9 cellular contexts compared by ENCODE assay signal in the genomic region with DNA sequence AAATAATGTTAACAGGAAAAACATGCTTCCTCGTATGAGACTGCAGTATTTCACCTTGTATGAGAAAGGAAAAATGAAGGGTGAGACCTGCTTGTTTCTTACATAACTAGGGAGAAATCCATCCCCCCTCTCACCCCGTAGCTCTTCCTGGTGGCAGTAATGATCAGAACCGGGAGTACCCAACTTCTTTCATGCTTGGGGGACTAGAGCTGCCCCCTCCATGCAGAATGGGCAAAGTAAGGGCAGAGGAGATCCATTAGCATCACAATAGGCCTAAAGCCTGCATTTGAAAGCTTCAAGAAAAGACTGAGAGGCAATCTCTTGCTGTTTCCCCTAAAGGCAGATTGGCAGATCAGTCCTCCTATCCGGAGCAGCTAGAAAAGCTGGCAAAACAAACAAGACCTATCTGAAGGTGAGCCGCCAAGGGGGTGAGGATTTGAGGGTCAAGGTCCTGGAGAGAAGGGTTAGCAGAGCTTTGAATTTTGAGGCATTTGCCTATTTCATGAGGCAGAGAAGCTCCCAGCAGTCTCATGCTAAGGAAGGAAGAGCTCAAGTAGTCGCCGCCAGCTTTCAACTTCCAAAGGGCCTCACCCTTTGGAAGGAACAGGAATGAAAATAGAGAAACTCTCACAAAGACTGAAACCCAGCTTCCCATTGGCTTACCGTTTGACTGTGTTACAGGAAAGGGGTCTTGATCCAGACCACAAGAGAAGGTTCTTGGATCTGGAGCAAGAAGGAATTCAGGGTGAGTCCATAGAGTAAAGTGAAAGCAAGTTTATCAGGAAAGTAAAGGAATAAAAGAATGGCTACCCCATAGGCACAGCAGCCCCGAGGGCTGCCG. TPM values are rescaled to one million over a fixed set of nuclear protein-coding genes. Genes with fewer than 3 reads are reported as not detected.
A peak's percentile ranks its signal among the peaks of the same experiment; 100 is the strongest.
DNase-seq lines count a peak whose midpoint lies in the region; ATAC-seq and TF ChIP-seq lines count a peak whose summit lies in the region.
"Had no signal": no experiment of that assay in that cellular context is flagged by ENCODE, and none has a peak within 500 bp of the region (broad histone marks: within the 10 kb centered on the region; RNA-seq: fewer than 3 reads in every experiment).

No MANE protein-coding gene starts in this region.

- no peaks in the 10 kb centered on the region for H3K27me3 ChIP-seq in MM.1S (replicated peaks; ENCODE audit: insufficient read depth, low read length)

- no peak overlapping the region for H3K4me2 ChIP-seq in MM.1S (ENCODE audit: low read depth, low read length)
- H3K4me2 ChIP-seq: KMS-11 had no signal

- intact Hi-C loops in activated T-helper 1 cell treated with anti-CD3 and anti-CD28 coated beads, Interleukin-12 subunit alpha, Interleukin-12 subunit beta, Interleukin-2, Interleukin-4 antibody, amounts not matched to agents 30 ng/mL and 10 ng/mL and 1 ng/mL, durations not matched to agents 14 hours and 24 hours and 36 hours (cut with micrococcal nuclease), result loop anchor here (2.0 kb wide), 1 partner anchor 649 kb away; no protein-coding TSS in a partner anchor

- no peaks in the 10 kb centered on the region for H4K20me1 ChIP-seq in MM.1S (ENCODE audit: insufficient read depth, low read length)

- H3K27me3 Mint-ChIP-seq in activated T-helper 1 cell treated with anti-CD3 and anti-CD28 coated beads, Interleukin-12 subunit alpha, Interleukin-12 subunit beta, Interleukin-2, Interleukin-4 antibody, amounts not matched to agents 30 ng/mL and 10 ng/mL and 1 ng/mL, durations not matched to agents 14 hours and 24 hours and 36 hours (ENCODE audit: insufficient read depth), result peaks cover 4% of the 10 kb centered on the region
- no peaks in the 10 kb centered on the region for H3K27me3 Mint-ChIP-seq in stimulated activated naive CD8-positive, alpha-beta T cell treated with anti-CD3 and anti-CD28 coated beads, Interleukin-15, amount 100 ng/mL, for 72 hours

- TF ChIP-seq CTCF in MM.1S (IDR thresholded peaks at IDR 0.05; ENCODE audit: low read length), result no peak

- ATAC-seq in stimulated activated naive CD8-positive, alpha-beta T cell treated with anti-CD3 and anti-CD28 coated beads, Interleukin-15, amount 100 ng/mL, for 72 hours, result no peak

- no peaks in the 10 kb centered on the region for H3K36me3 ChIP-seq in MM.1S (replicated peaks; ENCODE audit: insufficient read depth, low read length)

- H3K9me3 ChIP-seq in iPS-18c (ENCODE audit: control insufficient read depth, insufficient read depth, low read length) (no peaks in the 10 kb centered on the region), MM.1S (replicated peaks; ENCODE audit: insufficient read depth, low read length) (no peaks in the 10 kb centered on the region)

- H3K4me3 ChIP-seq in iPS-18c (ENCODE audit: insufficient read depth, low read depth, low read length) (peak overlapping the region; percentile 55), MM.1S (ENCODE audit: low read length) (no peak overlapping the region)

- H3K4me1 ChIP-seq in MM.1S (ENCODE audit: low read length), result no peaks in the 10 kb centered on the region

- H3K27ac ChIP-seq in MM.1S (ENCODE audit: low read length), result no peak overlapping the region
- H3K27ac ChIP-seq: KMS-11 had no signal

- no peak overlapping the region for H3K4me3 Mint-ChIP-seq in activated T-helper 1 cell treated with anti-CD3 and anti-CD28 coated beads, Interleukin-12 subunit alpha, Interleukin-12 subunit beta, Interleukin-2, Interleukin-4 antibody, amounts not matched to agents 30 ng/mL and 10 ng/mL and 1 ng/mL, durations not matched to agents 14 hours and 24 hours and 36 hours
- peak overlapping the region in 1 of 2 donors; percentile 67 for H3K4me3 Mint-ChIP-seq in stimulated activated naive CD8-positive, alpha-beta T cell treated with anti-CD3 and anti-CD28 coated beads, Interleukin-15, amount 100 ng/mL, for 72 hours

- H3K36me3 Mint-ChIP-seq in activated T-helper 1 cell treated with anti-CD3 and anti-CD28 coated beads, Interleukin-12 subunit alpha, Interleukin-12 subunit beta, Interleukin-2, Interleukin-4 antibody, amounts not matched to agents 30 ng/mL and 10 ng/mL and 1 ng/mL, durations not matched to agents 14 hours and 24 hours and 36 hours (ENCODE audit: low read depth), result no peaks in the 10 kb centered on the region

- H3K9me2 ChIP-seq in MM.1S (replicated peaks; ENCODE audit: insufficient read depth, low read length), result no peaks in the 10 kb centered on the region

- H3K9me3 Mint-ChIP-seq in activated T-helper 1 cell treated with anti-CD3 and anti-CD28 coated beads, Interleukin-12 subunit alpha, Interleukin-12 subunit beta, Interleukin-2, Interleukin-4 antibody, amounts not matched to agents 30 ng/mL and 10 ng/mL and 1 ng/mL, durations not matched to agents 14 hours and 24 hours and 36 hours, result no peaks in the 10 kb centered on the region
- H3K9me3 Mint-ChIP-seq in stimulated activated naive CD8-positive, alpha-beta T cell treated with anti-CD3 and anti-CD28 coated beads, Interleukin-15, amount 100 ng/mL, for 72 hours, result no peaks in the 10 kb centered on the region

- H3K9ac ChIP-seq in MM.1S (ENCODE audit: low read length), result no peak overlapping the region
- H3K9ac ChIP-seq: KMS-11 had no signal

- peak overlapping the region; percentile 67 for H3K27ac Mint-ChIP-seq in activated T-helper 1 cell treated with anti-CD3 and anti-CD28 coated beads, Interleukin-12 subunit alpha, Interleukin-12 subunit beta, Interleukin-2, Interleukin-4 antibody, amounts not matched to agents 30 ng/mL and 10 ng/mL and 1 ng/mL, durations not matched to agents 14 hours and 24 hours and 36 hours
- peak overlapping the region; percentile 64 to 72 for H3K27ac Mint-ChIP-seq in stimulated activated naive CD8-positive, alpha-beta T cell treated with anti-CD3 and anti-CD28 coated beads, Interleukin-15, amount 100 ng/mL, for 72 hours

- H3F3A ChIP-seq in MM.1S (ENCODE audit: insufficient read depth, low read length), result no peaks in the 10 kb centered on the region

- H3K79me2 ChIP-seq in MM.1S (ENCODE audit: low read length), result no peaks in the 10 kb centered on the region

- no peak overlapping the region for H2AFZ ChIP-seq in MM.1S (ENCODE audit: low read length)

- DNase-seq in NCI-H82 (lab: John Stamatoyannopoulos, UW), result peak; percentile 23
- no peak for DNase-seq in NCI-H82 treated with DMSO at 0.1 percent for 48 hours (lab: John Stamatoyannopoulos, UW; ENCODE audit: unreplicated experiment)
- no peak for DNase-seq in activated T-helper 1 cell treated with anti-CD3 and anti-CD28 coated beads, Interleukin-12 subunit alpha, Interleukin-12 subunit beta, Interleukin-2, Interleukin-4 antibody, amounts not matched to agents 30 ng/mL and 10 ng/mL and 1 ng/mL, durations not matched to agents 14 hours and 24 hours and 36 hours (ENCODE audit: low spot score)
- DNase-seq in stimulated activated naive CD8-positive, alpha-beta T cell treated with anti-CD3 and anti-CD28 coated beads, Interleukin-15, amount 100 ng/mL, for 72 hours, result no peak
- no peak for DNase-seq in foreskin melanocyte
- no peak for DNase-seq in MM.1S
- DNase-seq in NCI-H526 treated with DMSO at 0.1 percent for 48 hours (lab: John Stamatoyannopoulos, UW), result no peak

- peaks cover 19% of the 10 kb centered on the region for H3K4me1 Mint-ChIP-seq in activated T-helper 1 cell treated with anti-CD3 and anti-CD28 coated beads, Interleukin-12 subunit alpha, Interleukin-12 subunit beta, Interleukin-2, Interleukin-4 antibody, amounts not matched to agents 30 ng/mL and 10 ng/mL and 1 ng/mL, durations not matched to agents 14 hours and 24 hours and 36 hours (ENCODE audit: low read depth)
- peaks cover 24% of the 10 kb centered on the region for H3K4me1 Mint-ChIP-seq in stimulated activated naive CD8-positive, alpha-beta T cell treated with anti-CD3 and anti-CD28 coated beads, Interleukin-15, amount 100 ng/mL, for 72 hours

RNA-seq across cellular contexts. Expression of gene BAG3, which starts 36.2 kb away (rescaled TPM):
- total RNA-seq in activated T-helper 1 cell treated with anti-CD3 and anti-CD28 coated beads, Interleukin-12 subunit alpha, Interleukin-12 subunit beta, Interleukin-2, Interleukin-4 antibody, amounts not matched to agents 30 ng/mL and 10 ng/mL and 1 ng/mL, durations not matched to agents 14 hours and 24 hours and 36 hours, result 30.4 and 30.5 TPM in 2 replicates

RNA-seq across cellular contexts. Expression of gene INPP5F, which starts 38.4 kb away (rescaled TPM):
- 17.7 and 19.4 TPM in 2 replicates for total RNA-seq in activated T-helper 1 cell treated with anti-CD3 and anti-CD28 coated beads, Interleukin-12 subunit alpha, Interleukin-12 subunit beta, Interleukin-2, Interleukin-4 antibody, amounts not matched to agents 30 ng/mL and 10 ng/mL and 1 ng/mL, durations not matched to agents 14 hours and 24 hours and 36 hours
